Comparison of ENCODE assay signal across 1 cellular context in genomic region chr6:44217332-44218143, GRCh38.
A peak's percentile ranks its signal among the peaks of the same experiment; 100 is the strongest.
TF ChIP-seq lines count a peak whose summit lies in the region.

No MANE protein-coding gene starts in this region.

TF ChIP-seq in HepG2, 621 proteins besides CTCF, POLR2A, EP300 and RAD21 (continued from another document and continues in another):
- no peak for TF ChIP-seq RARG (CRISPR knock-in tag; IDR thresholded peaks at IDR 0.05; ENCODE audit: low read depth)
- TF ChIP-seq PLRG1 (conservative IDR thresholded peaks at IDR 0.05) = no peak
- TF ChIP-seq ZSCAN5A (CRISPR knock-in tag; IDR thresholded peaks at IDR 0.05; ENCODE audit: borderline replicate concordance) = no peak
- TF ChIP-seq ZNF746 (CRISPR knock-in tag; IDR thresholded peaks at IDR 0.05) = no peak
- TF ChIP-seq NFYC (CRISPR knock-in tag; IDR thresholded peaks at IDR 0.05) = peak; percentile 51; the same call in 1 of the 2 replicates
- no peak for TF ChIP-seq ZNF749 (CRISPR knock-in tag; IDR thresholded peaks at IDR 0.05; ENCODE audit: borderline replicate concordance)
- no peak for TF ChIP-seq ZNF792 (CRISPR knock-in tag; IDR thresholded peaks at IDR 0.05)
- TF ChIP-seq PCBP2 (optimal IDR thresholded peaks at IDR 0.05; ENCODE audit: low read depth, low read length, poor library complexity, severe bottlenecking) = no peak
- peak; percentile 75 for TF ChIP-seq ZNF407 (CRISPR knock-in tag; IDR thresholded peaks at IDR 0.05; ENCODE audit: not compliant biosample characterization)
- TF ChIP-seq MYNN (CRISPR knock-in tag; IDR thresholded peaks at IDR 0.05; ENCODE audit: low read depth) = no peak
- no peak for TF ChIP-seq ZNF142 (CRISPR knock-in tag; IDR thresholded peaks at IDR 0.05)
- TF ChIP-seq BRD4 (CRISPR knock-in tag; IDR thresholded peaks at IDR 0.05) = no peak
- TF ChIP-seq ZKSCAN8 (CRISPR knock-in tag; IDR thresholded peaks at IDR 0.05; ENCODE audit: borderline replicate concordance) = no peak
- no peak for TF ChIP-seq PRDM4 (CRISPR knock-in tag; IDR thresholded peaks at IDR 0.05; ENCODE audit: borderline replicate concordance)
- TF ChIP-seq ZBTB46 (CRISPR knock-in tag; IDR thresholded peaks at IDR 0.05; ENCODE audit: borderline replicate concordance) = no peak
- TF ChIP-seq FOXP4 (CRISPR knock-in tag; IDR thresholded peaks at IDR 0.05) = no peak
- TF ChIP-seq TEAD3 (CRISPR knock-in tag; optimal IDR thresholded peaks at IDR 0.05; ENCODE audit: borderline replicate concordance) = peak; percentile 53
- TF ChIP-seq ZNF839 (CRISPR knock-in tag; IDR thresholded peaks at IDR 0.05; ENCODE audit: borderline replicate concordance) = no peak
- no peak for TF ChIP-seq TRAFD1 (CRISPR knock-in tag; IDR thresholded peaks at IDR 0.05; ENCODE audit: borderline replicate concordance)
- TF ChIP-seq MNT (IDR thresholded peaks at IDR 0.05) = no peak
- no peak for TF ChIP-seq ZSCAN30 (CRISPR knock-in tag; IDR thresholded peaks at IDR 0.05)
- no peak for TF ChIP-seq ZNF572 (CRISPR knock-in tag; IDR thresholded peaks at IDR 0.05)
- TF ChIP-seq ZNF232 (CRISPR knock-in tag; IDR thresholded peaks at IDR 0.05; ENCODE audit: borderline replicate concordance) = no peak
- no peak for TF ChIP-seq PTBP1 (IDR thresholded peaks at IDR 0.05; ENCODE audit: low read depth, low read length, poor library complexity, severe bottlenecking)
- no peak for TF ChIP-seq ZNF549 (CRISPR knock-in tag; IDR thresholded peaks at IDR 0.05)
- TF ChIP-seq GZF1 (CRISPR knock-in tag; IDR thresholded peaks at IDR 0.05) = no peak
- no peak for TF ChIP-seq ZNF12 (CRISPR knock-in tag; IDR thresholded peaks at IDR 0.05)
- peak; percentile 66; the same call in 1 of the 2 replicates for TF ChIP-seq ATF7-NPFF (CRISPR knock-in tag; IDR thresholded peaks at IDR 0.05; ENCODE audit: low read depth)
- TF ChIP-seq ATF1 (CRISPR knock-in tag; IDR thresholded peaks at IDR 0.05) = no peak
- no peak for TF ChIP-seq NFE2L1 (CRISPR knock-in tag; IDR thresholded peaks at IDR 0.05; ENCODE audit: borderline replicate concordance)
